13 cellular contexts compared by ENCODE assay signal in the genomic region with DNA sequence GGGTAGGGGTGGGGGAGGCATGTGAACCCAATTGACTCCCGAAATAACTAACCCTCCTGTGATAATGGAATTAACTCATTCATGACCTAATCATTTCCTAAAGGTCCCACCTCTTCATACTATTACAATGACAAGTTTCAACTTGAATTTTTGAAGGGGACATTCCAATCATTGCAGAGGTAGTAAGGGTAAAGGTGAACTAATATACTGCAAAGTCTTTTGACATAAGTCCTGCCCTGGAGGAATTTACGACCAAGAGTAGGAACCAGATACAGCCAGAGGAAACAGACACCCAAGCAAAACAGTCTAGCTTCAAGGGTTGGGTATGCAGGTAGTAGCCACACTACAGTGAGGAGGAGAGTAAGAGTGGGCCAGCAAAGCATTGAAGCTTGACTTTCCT. TPM values are rescaled to one million over a fixed set of nuclear protein-coding genes. Genes with fewer than 3 reads are reported as not detected.
DNase-seq lines count a peak whose midpoint lies in the region; ATAC-seq, FAIRE-seq and TF ChIP-seq lines count a peak whose summit lies in the region.
"Had no signal": no experiment of that assay in that cellular context is flagged by ENCODE, and none has a peak within 500 bp of the region (broad histone marks: within the 10 kb centered on the region; RNA-seq: fewer than 3 reads in every experiment).

No MANE protein-coding gene starts in this region.

- no peak for TF ChIP-seq POLR2A in esophagus muscularis mucosa (IDR thresholded peaks at IDR 0.05; ENCODE audit: low read depth)

- H3K27me3 ChIP-seq in PC-3 (ENCODE audit: low read length) (no peaks in the 10 kb centered on the region), esophagus muscularis mucosa (no peaks in the 10 kb centered on the region), trophoblast cell (ENCODE audit: insufficient read depth, low read length) (no peaks in the 10 kb centered on the region)
- H3K27me3 ChIP-seq: gastrocnemius medialis, spleen had no signal

- H4K12ac ChIP-seq in trophoblast cell (ENCODE audit: low read depth, low read length): no peak overlapping the region

- H2BK120ac ChIP-seq in trophoblast cell (ENCODE audit: insufficient read depth, low read length, poor library complexity): no peak overlapping the region

- H3K18ac ChIP-seq in trophoblast cell (ENCODE audit: low read length): no peak overlapping the region

- H2AFZ ChIP-seq in PC-3 (ENCODE audit: low read length): peak overlapping the region; percentile 89
- no peak overlapping the region for H2AFZ ChIP-seq in trophoblast cell (ENCODE audit: insufficient read depth, low read length, poor library complexity)

- H3K9ac ChIP-seq in PC-3 (ENCODE audit: low read length) (no peak overlapping the region), trophoblast cell (ENCODE audit: low read length) (no peak overlapping the region)

- peaks cover 3% of the 10 kb centered on the region for H3F3A ChIP-seq in PC-3 (ENCODE audit: low read length, unreplicated experiment)

- H3K23ac ChIP-seq in trophoblast cell (ENCODE audit: low read length): no peak overlapping the region

- H4K91ac ChIP-seq in trophoblast cell (ENCODE audit: low read depth, low read length): no peak overlapping the region

- H4K20me1 ChIP-seq in PC-3 (ENCODE audit: low read length): no peaks in the 10 kb centered on the region

- TF ChIP-seq CTCF in PC-3 (conservative IDR thresholded peaks at IDR 0.05; ENCODE audit: low read depth, low read length): no peak
- no peak for TF ChIP-seq CTCF in esophagus muscularis mucosa (IDR thresholded peaks at IDR 0.05)

- no peak overlapping the region for H2BK12ac ChIP-seq in trophoblast cell (ENCODE audit: low read length)

- peak overlapping the region; percentile 56 for H3K14ac ChIP-seq in trophoblast cell (ENCODE audit: low read length)

- WGBS in esophagus muscularis mucosa: 65% methylated on average over 2 of the region's 2 CpGs
- no CpG with 5 or more reads among the region's 2 CpGs for WGBS in trophoblast cell (ENCODE audit: extremely low coverage, insufficient coverage, insufficient read length)

- H3K9me3 ChIP-seq in PC-3 (ENCODE audit: low read length) (no peaks in the 10 kb centered on the region), esophagus muscularis mucosa (no peaks in the 10 kb centered on the region), trophoblast cell (ENCODE audit: insufficient read depth, low read depth, low read length) (no peaks in the 10 kb centered on the region)
- H3K9me3 ChIP-seq: gastrocnemius medialis, spleen had no signal

- ATAC-seq in PC-3 (no peak), HG03095 (IDR thresholded peaks at IDR 0.05; ENCODE audit: unreplicated experiment) (no peak), left lobe of liver (no peak)
- ATAC-seq: gastrocnemius medialis had no signal

- BruUV-seq in PC-3 (replicated peaks; lab: Mats Ljungman, UMichigan): no TSS peak

- H3K4me3 ChIP-seq in PC-3 (ENCODE audit: low read length): no peak overlapping the region
- H3K4me3 ChIP-seq in esophagus muscularis mucosa: no peak overlapping the region
- no peak overlapping the region for H3K4me3 ChIP-seq in trophoblast cell (ENCODE audit: low read depth, low read length)

- TF ChIP-seq EP300 in esophagus muscularis mucosa (IDR thresholded peaks at IDR 0.05): no peak

- H3K36me3 ChIP-seq in PC-3 (ENCODE audit: low read depth, low read length): no peaks in the 10 kb centered on the region
- no peaks in the 10 kb centered on the region for H3K36me3 ChIP-seq in esophagus muscularis mucosa
- H3K36me3 ChIP-seq in trophoblast cell (ENCODE audit: control insufficient read depth in 1 of 2, insufficient read depth in 2 of 2, low read length in 2 of 2): no peaks in the 10 kb centered on the region
- H3K36me3 ChIP-seq: gastrocnemius medialis, spleen had no signal

- no peak overlapping the region for H2AK5ac ChIP-seq in trophoblast cell (ENCODE audit: low read length)

- H3K27ac ChIP-seq in PC-3 (ENCODE audit: low read length) (no peak overlapping the region), esophagus muscularis mucosa (replicated peaks in 1 of 4) (peak overlapping the region; percentile 91 to 96 (median 94)), trophoblast cell (ENCODE audit: low read depth, low read length) (peak overlapping the region; percentile 70)

- POLR2A ChIA-PET in PC-3 (lab: Charles Lee; ENCODE audit: unreplicated experiment): no interaction called here

- intact Hi-C loops in PC-3 (cut with micrococcal nuclease): no loop called here
- intact Hi-C loops in esophagus muscularis mucosa (cut with DNase I): no loop called here

- peaks cover 9% of the 10 kb centered on the region for H3K79me1 ChIP-seq in trophoblast cell (ENCODE audit: low read length)

- H3K4me1 ChIP-seq in PC-3 (ENCODE audit: insufficient read depth, low read length) (peaks cover 32% of the 10 kb centered on the region), esophagus muscularis mucosa (peaks cover 12 to 63% (median 50%) of the 10 kb centered on the region in 4 donors), trophoblast cell (ENCODE audit: control insufficient read depth in 1 of 2, insufficient read depth in 2 of 2, low read length in 2 of 2) (peaks cover 0 to 4% of the 10 kb centered on the region in 2 experiments)

- no peak overlapping the region for H3K4ac ChIP-seq in trophoblast cell (ENCODE audit: low read depth, low read length)

- peak overlapping the region; percentile 47 for H4K8ac ChIP-seq in trophoblast cell (ENCODE audit: low read depth, low read length)

- H2BK5ac ChIP-seq in trophoblast cell (ENCODE audit: low read depth, low read length, poor library complexity): no peak overlapping the region

- H3K79me2 ChIP-seq in PC-3 (ENCODE audit: low read length) (peaks cover 35% of the 10 kb centered on the region), trophoblast cell (ENCODE audit: control insufficient read depth, insufficient read depth, low read length, poor library complexity) (no peaks in the 10 kb centered on the region)

- DNase-seq in PC-3 (peak; percentile 33), esophagus muscularis mucosa (ENCODE audit: extremely low spot score) (no peak), trophoblast cell (peak in 1 of 2 donors; percentile 11), left lobe of liver (ENCODE audit: low spot score) (no peak), HuH-7 (ENCODE audit: low spot score) (no peak)
- no peak for DNase-seq in activated CD4-positive, CD25-positive, alpha-beta regulatory T cell (lab: John Stamatoyannopoulos, UW)
- DNase-seq: activated CD8-positive, alpha-beta memory T cell treated with anti-CD3 and anti-CD28 coated beads, Interleukin-2, amount 50 U/mL, for 48 hours; amygdala; gastrocnemius medialis; nucleus accumbens; spleen had no signal

- H3K4me2 ChIP-seq in PC-3 (ENCODE audit: low read length): peak overlapping the region; percentile 97
- peak overlapping the region; percentile 42 for H3K4me2 ChIP-seq in trophoblast cell (ENCODE audit: low read length)

- H3K9me2 ChIP-seq in PC-3 (replicated peaks; ENCODE audit: low read length): no peaks in the 10 kb centered on the region

- peak; percentile 97 for FAIRE-seq in G401.6 (lab: Jason Lieb, UNC)

- CTCF ChIA-PET in PC-3 (lab: Charles Lee): no interaction called here

RNA-seq across cellular contexts. Expression of a gene that starts 1.2 kb away (rescaled TPM):
- total RNA-seq in PC-3 (2014; rRNA removed): 19.8 and 20.8 TPM in 2 replicates
- total RNA-seq in esophagus muscularis mucosa: 10 to 100 TPM in 3 of 4 donors, 1 to 10 TPM in 1; 9.0 to 22.0 (median 13.0) TPM
- 9.2 and 9.6 TPM in 2 replicates for polyA plus RNA-seq in trophoblast cell (2013)
- total RNA-seq in left lobe of liver: 7.1 TPM

RNA-seq across cellular contexts. Expression of a gene that starts 39.2 kb away (rescaled TPM):
- total RNA-seq in PC-3 (2014; rRNA removed) (4.4 and 7.0 TPM in 2 replicates), esophagus muscularis mucosa (10 to 100 TPM; 11.6 to 21.1 (median 13.0) TPM), left lobe of liver (8.4 TPM)
- 5.3 and 6.0 TPM in 2 replicates for polyA plus RNA-seq in trophoblast cell (2013)
